Comparison of ENCODE assay signal across 9 cellular contexts in the genomic region with DNA sequence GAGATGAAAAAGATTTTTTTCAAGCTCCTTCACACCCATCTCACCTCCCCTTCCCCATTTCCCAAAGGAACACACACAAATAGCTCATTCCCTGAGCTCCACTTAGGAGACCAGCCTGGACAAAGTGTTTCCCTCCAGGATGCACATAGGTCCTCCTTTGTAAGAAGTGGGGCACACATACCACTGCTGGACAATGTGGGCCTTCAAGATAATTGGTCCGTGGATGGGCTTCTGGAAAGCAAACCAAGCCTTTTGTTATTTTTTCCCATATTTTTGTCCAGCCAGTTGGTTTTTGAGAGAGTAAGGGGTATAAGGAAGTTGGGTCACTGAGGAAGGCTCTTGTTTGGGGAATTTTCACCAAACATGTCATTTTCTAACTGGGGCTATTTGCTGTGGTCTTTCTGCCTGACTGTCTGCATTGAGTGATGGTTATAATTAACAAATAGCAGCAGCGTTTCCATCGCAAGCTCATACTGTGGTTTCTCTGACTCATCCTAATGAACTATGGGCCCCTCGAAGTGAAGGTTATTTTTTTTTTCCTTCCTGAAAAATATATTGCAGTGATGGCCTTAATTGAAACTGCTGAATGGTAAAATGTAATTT.
A peak's percentile ranks its signal among the peaks of the same experiment; 100 is the strongest.
DNase-seq lines count a peak whose midpoint lies in the region; ATAC-seq and TF ChIP-seq lines count a peak whose summit lies in the region.
"Had no signal": no experiment of that assay in that cellular context is flagged by ENCODE, and none has a peak within 500 bp of the region (broad histone marks: within the 10 kb centered on the region; RNA-seq: fewer than 3 reads in every experiment).

No MANE protein-coding gene starts in this region.

- H3K27me3 ChIP-seq in mammary epithelial cell (ENCODE audit: insufficient read depth, low read length) (no peaks in the 10 kb centered on the region), heart left ventricle (no peaks in the 10 kb centered on the region)
- H3K27me3 ChIP-seq: suprapubic skin had no signal

- BruUV-seq in mammary epithelial cell (replicated peaks; lab: Mats Ljungman, UMichigan), result no TSS peak

- peak overlapping the region; percentile 9 for H2AFZ ChIP-seq in mammary epithelial cell (ENCODE audit: low read depth, low read length)

- intact Hi-C loops in mammary epithelial cell (cut with micrococcal nuclease) (no loop called here), heart left ventricle (cut with DNase I) (loop anchor here in 1 of 10 donors (10.0 kb wide), 1 partner anchor 303 kb away; the partner anchor contains the start of gene DUSP10)

- H3K9me3 ChIP-seq in mammary epithelial cell (replicated peaks; ENCODE audit: insufficient read depth, low read length), result no peaks in the 10 kb centered on the region
- no peaks in the 10 kb centered on the region for H3K9me3 ChIP-seq in heart left ventricle
- H3K9me3 ChIP-seq: suprapubic skin had no signal

- TF ChIP-seq CTCF in mammary epithelial cell (conservative IDR thresholded peaks at IDR 0.05 in 1 of 2, IDR thresholded peaks at IDR 0.05 in 1 of 2; ENCODE audit: extremely low read depth in 1 of 2, insufficient read depth in 1 of 2, low read depth in 1 of 2, low read length in 2 of 2) (no peak), heart left ventricle (IDR thresholded peaks at IDR 0.05) (no peak)

- H3K27ac ChIP-seq in mammary epithelial cell (ENCODE audit: insufficient read depth, low read depth, low read length), result peak overlapping the region; percentile 36
- no peak overlapping the region for H3K27ac ChIP-seq in heart left ventricle
- H3K27ac ChIP-seq: suprapubic skin had no signal

- in situ Hi-C loops in Caki2 (cut with HindIII; ENCODE audit: low pct_unique_long_range_greater_than_20kb, low sequenced_read_pairs), result no loop called here
- in situ Hi-C loops in mammary epithelial cell (cut with MboI; ENCODE audit: low sequenced_read_pairs in 2 of 2), result no loop called here

- no peaks in the 10 kb centered on the region for H4K20me1 ChIP-seq in mammary epithelial cell (ENCODE audit: insufficient read depth, low read length)

- H3K36me3 ChIP-seq in mammary epithelial cell (ENCODE audit: insufficient read depth, low read length), result no peaks in the 10 kb centered on the region
- no peaks in the 10 kb centered on the region for H3K36me3 ChIP-seq in heart left ventricle
- H3K36me3 ChIP-seq: suprapubic skin had no signal

- CTCF ChIA-PET in mammary epithelial cell (lab: Charles Lee; ENCODE audit: low non-redundant PET), result no interaction called here

- DNase-seq in Caki2 (ENCODE audit: low read depth) (peak; percentile 45), HK-2 (ENCODE audit: unreplicated experiment) (peak; percentile 30), mammary epithelial cell (peak; percentile 65), NCI-H1092 (lab: John Stamatoyannopoulos, UW) (no peak), Ammon's horn (ENCODE audit: low spot score) (no peak), heart left ventricle (no peak)

- H3K4me2 ChIP-seq in mammary epithelial cell (ENCODE audit: insufficient read depth, low read depth, low read length), result peak overlapping the region; percentile 25

- peaks cover 23% of the 10 kb centered on the region for H3K4me1 ChIP-seq in mammary epithelial cell (ENCODE audit: insufficient read depth, low read length)
- H3K4me1 ChIP-seq in heart left ventricle, result peaks cover 0 to 15% (median 10%) of the 10 kb centered on the region in 12 donors

- ATAC-seq in GM21390 (IDR thresholded peaks at IDR 0.05; ENCODE audit: unreplicated experiment), result peak; percentile 71
- no peak for ATAC-seq in HG03139 (IDR thresholded peaks at IDR 0.05; ENCODE audit: unreplicated experiment)
- no peak for ATAC-seq in heart left ventricle

- H3K4me3 ChIP-seq in mammary epithelial cell (replicated peaks in 1 of 3; ENCODE audit: insufficient read depth in 1 of 3, low read depth in 2 of 3, low read length in 3 of 3), result no peak overlapping the region
- H3K4me3 ChIP-seq in heart left ventricle, result no peak overlapping the region
- H3K4me3 ChIP-seq: suprapubic skin had no signal

- H3K9ac ChIP-seq in mammary epithelial cell (ENCODE audit: insufficient read depth, low read length), result no peak overlapping the region

- 23% methylated on average over 4 of the region's 4 CpGs for WGBS in mammary epithelial cell (ENCODE audit: low coverage, missing lambda C conversion rate)
- 59 to 75% (median 72%) methylated on average over 4 of the region's 4 CpGs for WGBS in heart left ventricle, 4 donors

- no peak for TF ChIP-seq POLR2A in heart left ventricle (IDR thresholded peaks at IDR 0.05)

- no peaks in the 10 kb centered on the region for H3K79me2 ChIP-seq in mammary epithelial cell (ENCODE audit: insufficient read depth, low read length)

- dilution Hi-C loops in mammary epithelial cell (cut with HindIII; ENCODE audit: low sequenced_read_pairs), result no loop called here

Comparison
In these comparisons a context has a peak if more than half of its experiments do, and no peak if none do; other contexts are left out.
1. DNase-seq: peak in Caki2 (single experiment), HK-2 (single experiment) and mammary epithelial cell (single experiment); none in NCI-H1092 (single experiment), Ammon's horn (single experiment) and heart left ventricle (0 of 5).